21 cellular contexts compared by ENCODE assay signal in the genomic region with DNA sequence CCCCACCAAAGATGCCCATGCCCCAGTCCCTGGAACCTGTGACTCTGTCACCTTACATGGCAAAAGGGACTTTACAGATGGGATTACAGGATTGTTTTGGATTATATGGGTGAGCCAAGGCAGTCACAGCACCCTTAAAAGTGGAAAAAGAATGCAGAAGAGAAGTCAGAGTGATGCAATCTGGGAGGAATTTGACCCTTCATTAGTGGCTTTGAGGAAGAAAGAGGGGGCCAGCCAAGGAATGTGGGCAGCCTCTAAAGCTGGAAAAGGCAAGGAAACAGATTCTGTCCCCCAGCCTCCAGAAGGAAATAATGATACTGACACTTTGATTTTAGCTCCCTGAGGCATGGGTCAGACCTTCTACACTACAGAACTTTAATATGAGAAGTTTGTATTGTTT.
"Had no signal": no experiment of that assay in that cellular context is flagged by ENCODE, and none has a peak within 500 bp of the region (broad histone marks: within the 10 kb centered on the region; RNA-seq: fewer than 3 reads in every experiment).

No MANE protein-coding gene starts in this region.

- DNase-seq: activated CD4-positive, alpha-beta memory T cell treated with anti-CD3 and anti-CD28 coated beads, Interleukin-2, amount 10 ng/mL, durations not matched to agents 7 days and 5 days; activated CD4-positive, alpha-beta T cell treated with anti-CD3 and anti-CD28 coated beads for 4 hours; activated CD8-positive, alpha-beta memory T cell treated with anti-CD3 and anti-CD28 coated beads, Interleukin-2, amount 10 ng/mL, durations not matched to agents 7 days and 5 days; activated naive CD4-positive, alpha-beta T cell treated with Interleukin-2 at 50 U/mL for 16 hours; effector CD4-positive, alpha-beta T cell; heart right ventricle; immature natural killer cell; naive thymus-derived CD8-positive, alpha-beta T cell; posterior cingulate gyrus; retina; stimulated activated CD4-positive, alpha-beta T cell treated with anti-CD3 and anti-CD28 coated beads, Interleukin-12 subunit alpha, Interleukin-12 subunit beta, amount 100 ng/mL, for 4 hours; stimulated activated CD4-positive, alpha-beta T cell treated with anti-CD3 and anti-CD28 coated beads, Interleukin-1b, Interleukin-23, amount 100 ng/mL, for 48 hours; stimulated activated naive CD8-positive, alpha-beta T cell treated with anti-CD3 and anti-CD28 coated beads, Interleukin-15, Interleukin-2, amounts not matched to agents 100 U/mL and 50 U/mL, for 24 hours; substantia nigra; T-cell; tibial artery; uterus had no signal

- H3K27me3 ChIP-seq: gastroesophageal sphincter, neutrophil, tibial artery, uterus had no signal

- H3K27ac ChIP-seq: gastroesophageal sphincter, heart right ventricle, neutrophil, tibial artery, uterus had no signal

- ATAC-seq: activated CD8-positive, alpha-beta memory T cell treated with anti-CD3 and anti-CD28 coated beads, Interleukin-2, amount 10 ng/mL, durations not matched to agents 7 days and 5 days; esophagus mucosa; gastroesophageal sphincter; heart right ventricle; naive thymus-derived CD8-positive, alpha-beta T cell; stimulated activated naive CD8-positive, alpha-beta T cell treated with anti-CD3 and anti-CD28 coated beads, Interleukin-15, Interleukin-2, amounts not matched to agents 100 U/mL and 50 U/mL, for 24 hours; T-cell; WTC11 had no signal

- H3K9me3 ChIP-seq: gastroesophageal sphincter, heart right ventricle, neutrophil, tibial artery, uterus had no signal

- H3K4me1 ChIP-seq: gastroesophageal sphincter, heart right ventricle, uterus had no signal

- H3K4me3 ChIP-seq: gastroesophageal sphincter, heart right ventricle, tibial artery, uterus had no signal

- H3K36me3 ChIP-seq: gastroesophageal sphincter, heart right ventricle, neutrophil, tibial artery, uterus had no signal
